In genomic region chr6:151448623-151449022, GRCh38 we compare ENCODE assay signal across 26 cellular contexts. TPM values are rescaled to one million over a fixed set of nuclear protein-coding genes. Genes with fewer than 3 reads are reported as not detected.
A peak's percentile ranks its signal among the peaks of the same experiment; 100 is the strongest.
DNase-seq lines count a peak whose midpoint lies in the region; FAIRE-seq and TF ChIP-seq lines count a peak whose summit lies in the region.
"Had no signal": no experiment of that assay in that cellular context is flagged by ENCODE, and none has a peak within 500 bp of the region (broad histone marks: within the 10 kb centered on the region; RNA-seq: fewer than 3 reads in every experiment).

No MANE protein-coding gene starts in this region.

- no peak overlapping the region for H3K27ac ChIP-seq in GM23248
- peak overlapping the region in 1 of 2 experiments; percentile 18; a peak in 1 of 4 replicates for H3K27ac ChIP-seq in SK-N-SH (ENCODE audit: low read depth in 2 of 2, low read length in 1 of 2)
- H3K27ac ChIP-seq: psoas muscle had no signal

- in situ Hi-C loops in GM23248 (cut with MboI): no loop called here

- CTCF ChIA-PET in SK-N-SH (lab: Yijun Ruan, JAX): interaction anchor here (0.7 kb wide), 2 partner anchors 18 to 52 kb away, joined by 3 read pairs; no protein-coding TSS in a partner anchor

- H3K9me2 ChIP-seq in GM23248 (ENCODE audit: insufficient read depth) (no peaks in the 10 kb centered on the region), SK-N-SH (no peaks in the 10 kb centered on the region)

- TF ChIP-seq RAD21 in SK-N-SH (IDR thresholded peaks at IDR 0.05; ENCODE audit: low read length): no peak

- DNase-seq in GM23248: peak; percentile 30
- peak; percentile 24 for DNase-seq in RPMI7951 (ENCODE audit: low read depth)
- no peak for DNase-seq in fibroblast of mammary gland (ENCODE audit: low read depth)
- peak; percentile 40 for DNase-seq in renal cortical epithelial cell (ENCODE audit: low read depth)
- no peak for DNase-seq in urothelium cell line (ENCODE audit: low spot score)
- DNase-seq in SK-N-SH: no peak
- DNase-seq in OCI-M1 (lab: John Stamatoyannopoulos, UW): no peak
- DNase-seq: activated CD8-positive, alpha-beta T cell treated with anti-CD3 and anti-CD28 coated beads for 36 hours; activated naive CD4-positive, alpha-beta T cell treated with Interleukin-2 at 50 U/mL for 16 hours; amygdala; effector CD4-positive, alpha-beta T cell; KBM-7; midbrain; NCI-H1048; NCI-H2029 treated with DMSO at 0.1 percent for 48 hours; NCI-H510A; nephron progenitor cell; psoas muscle; small intestine; stimulated activated CD4-positive, alpha-beta T cell treated with anti-CD3 and anti-CD28 coated beads, Interleukin-2, amount 100 ng/mL, for 48 hours; T1000; tibial artery had no signal

- H3K4me2 ChIP-seq in GM23248 (ENCODE audit: unreplicated experiment) (no peak overlapping the region), SK-N-SH (no peak overlapping the region)

- peaks cover 32% of the 10 kb centered on the region for H3K4me1 ChIP-seq in GM23248 (ENCODE audit: insufficient read depth)
- peaks cover 17 to 22% of the 10 kb centered on the region in 2 experiments; a peak in 3 of 4 replicates for H3K4me1 ChIP-seq in SK-N-SH (ENCODE audit: control insufficient read depth in 1 of 2, insufficient read depth in 2 of 2, low read depth in 1 of 2, low read length in 1 of 2)

- TF ChIP-seq CTCF in fibroblast of mammary gland (conservative IDR thresholded peaks at IDR 0.05; ENCODE audit: control insufficient read depth, insufficient read depth, low read depth, low read length) (peak; percentile 5), SK-N-SH (IDR thresholded peaks at IDR 0.05) (no peak; the same call in 1 of the 2 replicates)

- FAIRE-seq in urothelium cell line (lab: Jason Lieb, UNC): no peak
- FAIRE-seq: G401.6, RCC 7860, small intestine had no signal

- H3K9ac ChIP-seq in GM23248 (no peak overlapping the region), SK-N-SH (no peak overlapping the region)

- H3K36me3 ChIP-seq in GM23248 (ENCODE audit: low read depth) (no peaks in the 10 kb centered on the region), SK-N-SH (replicated peaks in 1 of 2; ENCODE audit: control insufficient read depth in 1 of 2, insufficient read depth in 2 of 2, low read length in 1 of 2) (peaks cover 10 to 19% of the 10 kb centered on the region in 2 experiments)
- H3K36me3 ChIP-seq: tibial artery had no signal

- no peak for TF ChIP-seq EP300 in SK-N-SH (IDR thresholded peaks at IDR 0.05; ENCODE audit: borderline replicate concordance in 1 of 2, low read depth in 1 of 2, low read length in 1 of 2)

- H2AFZ ChIP-seq in GM23248: no peak overlapping the region
- no peak overlapping the region for H2AFZ ChIP-seq in SK-N-SH (ENCODE audit: low read depth)

- no peaks in the 10 kb centered on the region for H3K9me3 ChIP-seq in GM23248 (ENCODE audit: low read depth)
- H3K9me3 ChIP-seq in SK-N-SH: no peaks in the 10 kb centered on the region
- H3K9me3 ChIP-seq: esophagus muscularis mucosa, psoas muscle, tibial artery had no signal

- H3K4me3 ChIP-seq in GM23248 (no peak overlapping the region), fibroblast of mammary gland (ENCODE audit: control insufficient read depth, low read depth, low read length) (no peak overlapping the region), SK-N-SH (ENCODE audit: low read depth in 2 of 2, low read length in 1 of 2) (no peak overlapping the region)
- H3K4me3 ChIP-seq: esophagus muscularis mucosa, psoas muscle, tibial artery had no signal

- H3K79me2 ChIP-seq in GM23248 (ENCODE audit: insufficient read depth): peaks cover 76% of the 10 kb centered on the region
- H3K79me2 ChIP-seq in SK-N-SH (ENCODE audit: insufficient read depth): peaks cover 70% of the 10 kb centered on the region

- H3F3A ChIP-seq in GM23248 (ENCODE audit: insufficient read depth) (peaks cover 49% of the 10 kb centered on the region), SK-N-SH (replicated peaks; ENCODE audit: insufficient read depth) (peaks cover 39% of the 10 kb centered on the region)

- H3K27me3 ChIP-seq in GM23248 (replicated peaks; ENCODE audit: insufficient read depth): no peaks in the 10 kb centered on the region
- H3K27me3 ChIP-seq in SK-N-SH (ENCODE audit: insufficient read depth): no peaks in the 10 kb centered on the region
- H3K27me3 ChIP-seq: esophagus muscularis mucosa, tibial artery had no signal

- H4K20me1 ChIP-seq in GM23248 (ENCODE audit: insufficient read depth): no peaks in the 10 kb centered on the region
- H4K20me1 ChIP-seq in SK-N-SH (ENCODE audit: insufficient read depth): 0 out of 2 replicates have a peak, but pooled peaks cover 3% of the 10 kb centered on the region

- 98 to 99% methylated on average over 12 of the region's 12 CpGs for WGBS in GM23248 (ENCODE audit: low coverage in 1 of 2, low lambda C conversion rate in 2 of 2, missing lambda C conversion rate in 2 of 2), 2 experiments
- 97% methylated on average over 12 of the region's 12 CpGs for WGBS in SK-N-SH (ENCODE audit: low lambda C conversion rate)

- POLR2A ChIA-PET in SK-N-SH (lab: Yijun Ruan, JAX): no interaction called here

TF ChIP-seq in SK-N-SH, 30 proteins besides CTCF, POLR2A, EP300 and RAD21:
- no peak for TF ChIP-seq TAF1 (IDR thresholded peaks at IDR 0.05; ENCODE audit: borderline replicate concordance, low read depth, low read length)
- no peak for TF ChIP-seq RFX5 (IDR thresholded peaks at IDR 0.05; ENCODE audit: low read length)
- no peak for TF ChIP-seq POLR2AphosphoS5 (IDR thresholded peaks at IDR 0.05; ENCODE audit: low read depth, low read length)
- TF ChIP-seq MXI1 (IDR thresholded peaks at IDR 0.05; ENCODE audit: low read depth, low read length): no peak
- no peak for TF ChIP-seq GATA2 (CRISPR knock-in tag; IDR thresholded peaks at IDR 0.05)
- TF ChIP-seq MEF2A (IDR thresholded peaks at IDR 0.05; ENCODE audit: borderline replicate concordance, low read depth): no peak

RNA-seq across cellular contexts. Expression of gene RMND1, which starts 3.3 kb away (rescaled TPM):
- total RNA-seq in GM23248 (2014; rRNA removed; shearing (Covaris generic)): 29.9 and 31.1 TPM in 2 replicates
- polyA plus RNA-seq in GM23248 (2016; fragmentation: Nextera tagmentation; extraction: Ambion mirVana): 25.6 and 30.6 TPM in 2 replicates
- 36.6 and 39.8 TPM in 2 replicates for total RNA-seq in RPMI7951 (2014; rRNA removed; shearing (Covaris generic))
- 30.4 and 35.9 TPM in 2 replicates for total RNA-seq in renal cortical epithelial cell
- 14.8 and 17.9 TPM in 2 replicates for polyA plus RNA-seq in SK-N-SH (2012; rRNA removed)
- 21.2 and 23.7 TPM in 2 replicates for polyA plus RNA-seq in SK-N-SH (2012; cell fraction: cytosol; rRNA removed)
- 11.6 and 15.4 TPM in 2 replicates for polyA plus RNA-seq in SK-N-SH (2012; cell fraction: nucleus; rRNA removed)

RNA-seq across cellular contexts. Expression of gene CCDC170, which starts 45.2 kb away (rescaled TPM):
- total RNA-seq in GM23248 (2014; rRNA removed; shearing (Covaris generic)): 0.11 TPM in 1 of 2 replicates, not detected in the other
- 0.27 and 0.49 TPM in 2 replicates for polyA plus RNA-seq in GM23248 (2016; fragmentation: Nextera tagmentation; extraction: Ambion mirVana)
- total RNA-seq in RPMI7951 (2014; rRNA removed; shearing (Covaris generic)): not detected in 2 replicates
- total RNA-seq in renal cortical epithelial cell: 0.17 and 0.25 TPM in 2 replicates
- polyA plus RNA-seq in SK-N-SH (2012; rRNA removed): not detected in 2 replicates
- not detected in 2 replicates for polyA plus RNA-seq in SK-N-SH (2012; cell fraction: cytosol; rRNA removed)
- not detected in 2 replicates for polyA plus RNA-seq in SK-N-SH (2012; cell fraction: nucleus; rRNA removed)
- total RNA-seq: activated CD8-positive, alpha-beta T cell treated with anti-CD3 and anti-CD28 coated beads for 36 hours; B cell had no signal

RNA-seq across cellular contexts. Expression of gene ZBTB2, which starts 57.3 kb away (rescaled TPM):
- total RNA-seq in GM23248 (2014; rRNA removed; shearing (Covaris generic)): 11.6 and 13.7 TPM in 2 replicates
- polyA plus RNA-seq in GM23248 (2016; fragmentation: Nextera tagmentation; extraction: Ambion mirVana) (9.7 and 9.9 TPM in 2 replicates), SK-N-SH (2012; rRNA removed) (6.7 and 7.8 TPM in 2 replicates)
- total RNA-seq in RPMI7951 (2014; rRNA removed; shearing (Covaris generic)): 16.8 and 20.7 TPM in 2 replicates
- total RNA-seq in renal cortical epithelial cell: 8.0 and 9.7 TPM in 2 replicates
- polyA plus RNA-seq in SK-N-SH (2012; cell fraction: cytosol; rRNA removed): 6.2 and 7.0 TPM in 2 replicates
- 3.3 and 5.3 TPM in 2 replicates for polyA plus RNA-seq in SK-N-SH (2012; cell fraction: nucleus; rRNA removed)

Comparison
In these comparisons a context has a peak if more than half of its experiments do, and no peak if none do; other contexts are left out.
1. DNase-seq: peak in GM23248 (single experiment), RPMI7951 (single experiment) and renal cortical epithelial cell (single experiment); none in fibroblast of mammary gland (single experiment), urothelium cell line (single experiment), SK-N-SH (single experiment) and OCI-M1 (single experiment).